28 cellular contexts compared by ENCODE assay signal in genomic region chr13:31733709-31734108, GRCh38. TPM values are rescaled to one million over a fixed set of nuclear protein-coding genes. Genes with fewer than 3 reads are reported as not detected.
"Had no signal": no experiment of that assay in that cellular context is flagged by ENCODE, and none has a peak within 500 bp of the region (broad histone marks: within the 10 kb centered on the region; RNA-seq: fewer than 3 reads in every experiment).

No MANE protein-coding gene starts in this region.

- H3K4me3 ChIP-seq: colonic mucosa, esophagus squamous epithelium, heart right ventricle, mucosa of descending colon had no signal

- H3K9me3 ChIP-seq: colonic mucosa, esophagus squamous epithelium, gastrocnemius medialis, heart right ventricle, left lung, lower lobe of right lung, mucosa of descending colon had no signal

- DNase-seq: colonic mucosa; cortex of kidney; effector CD8-positive, alpha-beta T cell; effector memory CD8-positive, alpha-beta T cell; endodermal cell; erythroblast; esophagus squamous epithelium; foreskin melanocyte; gastrocnemius medialis; glutamatergic neuron; head of caudate nucleus; heart right ventricle; left cardiac atrium; left lung; left ventricle myocardium superior; lower lobe of right lung; mucosa of descending colon; naive B cell; naive thymus-derived CD8-positive, alpha-beta T cell had no signal

- H3K36me3 ChIP-seq: colonic mucosa, esophagus squamous epithelium, gastrocnemius medialis, heart right ventricle, left lung, lower lobe of right lung had no signal

- H3K27me3 ChIP-seq: colonic mucosa, esophagus squamous epithelium, gastrocnemius medialis, left lung had no signal

- H3K4me1 ChIP-seq: colonic mucosa, esophagus squamous epithelium, gastrocnemius medialis, lower lobe of right lung had no signal

- H3K27ac ChIP-seq: colonic mucosa, epithelial cell of prostate, esophagus squamous epithelium, gastrocnemius medialis, heart right ventricle, left lung, lower lobe of right lung had no signal

RNA-seq across cellular contexts. Expression of gene RXFP2, which starts 5.6 kb away (rescaled TPM):
- total RNA-seq: colonic mucosa; dermis microvascular lymphatic vessel endothelial cell; endodermal cell; esophagus mucosa; esophagus squamous epithelium; glomerular endothelial cell; heart right ventricle; kidney epithelial cell; left cardiac atrium; left lung; left ventricle myocardium superior; lower lobe of right lung; lung microvascular endothelial cell; mesenteric fat pad; mucosa of descending colon; myocyte; naive thymus-derived CD8-positive, alpha-beta T cell had no signal
- polyA plus RNA-seq: keratinocyte; naive thymus-derived CD8-positive, alpha-beta T cell had no signal
